Comparison of ENCODE assay signal across 1 cellular context in the genomic region with DNA sequence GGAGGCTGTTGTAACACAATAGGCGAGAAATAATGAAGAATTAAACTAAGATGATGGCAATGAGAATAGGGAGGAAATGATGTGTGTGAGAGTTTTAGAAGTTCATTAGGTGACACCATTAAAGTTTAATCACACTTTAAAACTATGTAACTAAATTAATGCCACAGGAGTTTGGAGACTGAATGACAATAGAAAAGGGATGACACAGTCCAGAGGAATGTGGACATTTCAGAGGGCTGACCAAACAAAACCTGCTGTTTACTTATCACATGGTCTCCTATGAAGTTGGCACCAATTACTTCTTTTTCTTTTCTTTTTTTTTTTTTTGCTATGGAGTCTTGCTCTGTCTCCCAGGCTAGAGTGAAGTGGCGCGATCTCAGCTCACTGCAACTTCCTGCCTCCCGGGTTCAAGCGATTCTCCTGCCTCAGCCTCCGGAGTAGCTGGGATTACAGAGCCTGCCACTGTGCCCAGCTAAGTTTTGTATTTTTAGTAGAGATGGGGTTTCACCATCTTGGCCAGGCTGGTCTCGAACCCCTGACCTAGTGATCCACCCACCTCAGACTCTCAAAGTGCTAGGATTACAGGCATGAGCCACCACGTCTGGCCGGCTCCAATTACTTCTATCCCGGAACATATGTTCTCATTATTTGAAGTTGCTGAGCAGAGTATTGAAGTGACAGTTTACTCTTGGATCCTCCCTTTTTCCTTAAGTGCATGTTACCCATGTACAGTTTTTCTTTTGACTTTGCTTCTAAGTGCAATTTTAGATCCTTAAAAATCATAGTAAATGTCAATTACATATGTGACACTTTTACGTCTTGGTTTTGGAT.
TF ChIP-seq lines count a peak whose summit lies in the region.

No MANE protein-coding gene starts in this region.

TF ChIP-seq in HepG2, 621 proteins besides CTCF, POLR2A, EP300 and RAD21 (continued from another document):
- TF ChIP-seq, protein P1, sequence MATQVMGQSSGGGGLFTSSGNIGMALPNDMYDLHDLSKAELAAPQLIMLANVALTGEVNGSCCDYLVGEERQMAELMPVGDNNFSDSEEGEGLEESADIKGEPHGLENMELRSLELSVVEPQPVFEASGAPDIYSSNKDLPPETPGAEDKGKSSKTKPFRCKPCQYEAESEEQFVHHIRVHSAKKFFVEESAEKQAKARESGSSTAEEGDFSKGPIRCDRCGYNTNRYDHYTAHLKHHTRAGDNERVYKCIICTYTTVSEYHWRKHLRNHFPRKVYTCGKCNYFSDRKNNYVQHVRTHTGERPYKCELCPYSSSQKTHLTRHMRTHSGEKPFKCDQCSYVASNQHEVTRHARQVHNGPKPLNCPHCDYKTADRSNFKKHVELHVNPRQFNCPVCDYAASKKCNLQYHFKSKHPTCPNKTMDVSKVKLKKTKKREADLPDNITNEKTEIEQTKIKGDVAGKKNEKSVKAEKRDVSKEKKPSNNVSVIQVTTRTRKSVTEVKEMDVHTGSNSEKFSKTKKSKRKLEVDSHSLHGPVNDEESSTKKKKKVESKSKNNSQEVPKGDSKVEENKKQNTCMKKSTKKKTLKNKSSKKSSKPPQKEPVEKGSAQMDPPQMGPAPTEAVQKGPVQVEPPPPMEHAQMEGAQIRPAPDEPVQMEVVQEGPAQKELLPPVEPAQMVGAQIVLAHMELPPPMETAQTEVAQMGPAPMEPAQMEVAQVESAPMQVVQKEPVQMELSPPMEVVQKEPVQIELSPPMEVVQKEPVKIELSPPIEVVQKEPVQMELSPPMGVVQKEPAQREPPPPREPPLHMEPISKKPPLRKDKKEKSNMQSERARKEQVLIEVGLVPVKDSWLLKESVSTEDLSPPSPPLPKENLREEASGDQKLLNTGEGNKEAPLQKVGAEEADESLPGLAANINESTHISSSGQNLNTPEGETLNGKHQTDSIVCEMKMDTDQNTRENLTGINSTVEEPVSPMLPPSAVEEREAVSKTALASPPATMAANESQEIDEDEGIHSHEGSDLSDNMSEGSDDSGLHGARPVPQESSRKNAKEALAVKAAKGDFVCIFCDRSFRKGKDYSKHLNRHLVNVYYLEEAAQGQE (IDR thresholded peaks at IDR 0.05; ENCODE audit: borderline replicate concordance in 1 of 2, low read depth in 1 of 2, low read length in 2 of 2): no peak
- TF ChIP-seq TBX2 (CRISPR knock-in tag; IDR thresholded peaks at IDR 0.05; ENCODE audit: borderline replicate concordance): peak; percentile 69; the same call in 1 of the 2 replicates
- no peak for TF ChIP-seq ZNF841 (CRISPR knock-in tag; IDR thresholded peaks at IDR 0.05; ENCODE audit: borderline replicate concordance)
- peak; percentile 86 for TF ChIP-seq SAP130 (CRISPR knock-in tag; IDR thresholded peaks at IDR 0.05; ENCODE audit: low read depth)
- TF ChIP-seq, protein P2, sequence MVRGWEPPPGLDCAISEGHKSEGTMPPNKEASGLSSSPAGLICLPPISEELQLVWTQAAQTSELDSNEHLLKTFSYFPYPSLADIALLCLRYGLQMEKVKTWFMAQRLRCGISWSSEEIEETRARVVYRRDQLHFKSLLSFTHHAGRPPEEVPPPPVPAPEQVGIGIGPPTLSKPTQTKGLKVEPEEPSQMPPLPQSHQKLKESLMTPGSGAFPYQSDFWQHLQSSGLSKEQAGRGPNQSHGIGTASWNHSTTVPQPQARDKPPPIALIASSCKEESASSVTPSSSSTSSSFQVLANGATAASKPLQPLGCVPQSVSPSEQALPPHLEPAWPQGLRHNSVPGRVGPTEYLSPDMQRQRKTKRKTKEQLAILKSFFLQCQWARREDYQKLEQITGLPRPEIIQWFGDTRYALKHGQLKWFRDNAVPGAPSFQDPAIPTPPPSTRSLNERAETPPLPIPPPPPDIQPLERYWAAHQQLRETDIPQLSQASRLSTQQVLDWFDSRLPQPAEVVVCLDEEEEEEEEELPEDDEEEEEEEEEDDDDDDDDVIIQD (CRISPR knock-in tag; IDR thresholded peaks at IDR 0.05; ENCODE audit: low read depth): peak; percentile 80; the same call in 1 of the 2 replicates
- TF ChIP-seq RCOR2 (CRISPR knock-in tag; IDR thresholded peaks at IDR 0.05): peak; percentile 89
- TF ChIP-seq RBAK (CRISPR knock-in tag; IDR thresholded peaks at IDR 0.05): no peak
- TF ChIP-seq, protein P3, sequence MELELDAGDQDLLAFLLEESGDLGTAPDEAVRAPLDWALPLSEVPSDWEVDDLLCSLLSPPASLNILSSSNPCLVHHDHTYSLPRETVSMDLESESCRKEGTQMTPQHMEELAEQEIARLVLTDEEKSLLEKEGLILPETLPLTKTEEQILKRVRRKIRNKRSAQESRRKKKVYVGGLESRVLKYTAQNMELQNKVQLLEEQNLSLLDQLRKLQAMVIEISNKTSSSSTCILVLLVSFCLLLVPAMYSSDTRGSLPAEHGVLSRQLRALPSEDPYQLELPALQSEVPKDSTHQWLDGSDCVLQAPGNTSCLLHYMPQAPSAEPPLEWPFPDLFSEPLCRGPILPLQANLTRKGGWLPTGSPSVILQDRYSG (CRISPR knock-in tag; IDR thresholded peaks at IDR 0.05): no peak
- peak; percentile 40; the same call in 1 of the 2 replicates for TF ChIP-seq TBX3 (IDR thresholded peaks at IDR 0.05; ENCODE audit: borderline replicate concordance)
- TF ChIP-seq ZNF317 (CRISPR knock-in tag; IDR thresholded peaks at IDR 0.05): no peak
- TF ChIP-seq ISL2 (CRISPR knock-in tag; IDR thresholded peaks at IDR 0.05): peak; percentile 76
- 0 out of 4 replicates have a peak, but pooled peaks of 1 of the 2 experiments have one; percentile 19 for TF ChIP-seq MAFK (conservative IDR thresholded peaks at IDR 0.05 in 1 of 2, IDR thresholded peaks at IDR 0.05 in 1 of 2; ENCODE audit: low read length in 2 of 2)
- TF ChIP-seq BCL6 (CRISPR knock-in tag; IDR thresholded peaks at IDR 0.05): peak; percentile 43; the same call in 1 of the 2 replicates
- TF ChIP-seq, protein P4, sequence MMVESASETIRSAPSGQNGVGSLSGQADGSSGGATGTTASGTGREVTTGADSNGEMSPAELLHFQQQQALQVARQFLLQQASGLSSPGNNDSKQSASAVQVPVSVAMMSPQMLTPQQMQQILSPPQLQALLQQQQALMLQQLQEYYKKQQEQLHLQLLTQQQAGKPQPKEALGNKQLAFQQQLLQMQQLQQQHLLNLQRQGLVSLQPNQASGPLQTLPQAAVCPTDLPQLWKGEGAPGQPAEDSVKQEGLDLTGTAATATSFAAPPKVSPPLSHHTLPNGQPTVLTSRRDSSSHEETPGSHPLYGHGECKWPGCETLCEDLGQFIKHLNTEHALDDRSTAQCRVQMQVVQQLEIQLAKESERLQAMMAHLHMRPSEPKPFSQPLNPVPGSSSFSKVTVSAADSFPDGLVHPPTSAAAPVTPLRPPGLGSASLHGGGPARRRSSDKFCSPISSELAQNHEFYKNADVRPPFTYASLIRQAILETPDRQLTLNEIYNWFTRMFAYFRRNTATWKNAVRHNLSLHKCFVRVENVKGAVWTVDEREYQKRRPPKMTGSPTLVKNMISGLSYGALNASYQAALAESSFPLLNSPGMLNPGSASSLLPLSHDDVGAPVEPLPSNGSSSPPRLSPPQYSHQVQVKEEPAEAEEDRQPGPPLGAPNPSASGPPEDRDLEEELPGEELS (CRISPR knock-in tag; IDR thresholded peaks at IDR 0.05): peak; percentile 89
- TF ChIP-seq PPARG (CRISPR knock-in tag; conservative IDR thresholded peaks at IDR 0.05): peak; percentile 55; the same call in 1 of the 2 replicates
- TF ChIP-seq ZNF468 (CRISPR knock-in tag; IDR thresholded peaks at IDR 0.05): no peak
- TF ChIP-seq FOXM1 (CRISPR knock-in tag; IDR thresholded peaks at IDR 0.05): no peak
- TF ChIP-seq MIER2 (CRISPR knock-in tag; IDR thresholded peaks at IDR 0.05): 0 out of 2 replicates have a peak, but pooled peaks have one; percentile 31
- peak; percentile 31; the same call in 1 of the 2 replicates for TF ChIP-seq EHMT2 (IDR thresholded peaks at IDR 0.05; ENCODE audit: borderline replicate concordance, low read depth, low read length)
- TF ChIP-seq, protein P5, sequence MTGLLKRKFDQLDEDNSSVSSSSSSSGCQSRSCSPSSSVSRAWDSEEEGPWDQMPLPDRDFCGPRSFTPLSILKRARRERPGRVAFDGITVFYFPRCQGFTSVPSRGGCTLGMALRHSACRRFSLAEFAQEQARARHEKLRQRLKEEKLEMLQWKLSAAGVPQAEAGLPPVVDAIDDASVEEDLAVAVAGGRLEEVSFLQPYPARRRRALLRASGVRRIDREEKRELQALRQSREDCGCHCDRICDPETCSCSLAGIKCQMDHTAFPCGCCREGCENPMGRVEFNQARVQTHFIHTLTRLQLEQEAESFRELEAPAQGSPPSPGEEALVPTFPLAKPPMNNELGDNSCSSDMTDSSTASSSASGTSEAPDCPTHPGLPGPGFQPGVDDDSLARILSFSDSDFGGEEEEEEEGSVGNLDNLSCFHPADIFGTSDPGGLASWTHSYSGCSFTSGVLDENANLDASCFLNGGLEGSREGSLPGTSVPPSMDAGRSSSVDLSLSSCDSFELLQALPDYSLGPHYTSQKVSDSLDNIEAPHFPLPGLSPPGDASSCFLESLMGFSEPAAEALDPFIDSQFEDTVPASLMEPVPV (CRISPR knock-in tag; IDR thresholded peaks at IDR 0.05): 0 out of 2 replicates have a peak, but pooled peaks have one; percentile 44
- TF ChIP-seq, protein P6, sequence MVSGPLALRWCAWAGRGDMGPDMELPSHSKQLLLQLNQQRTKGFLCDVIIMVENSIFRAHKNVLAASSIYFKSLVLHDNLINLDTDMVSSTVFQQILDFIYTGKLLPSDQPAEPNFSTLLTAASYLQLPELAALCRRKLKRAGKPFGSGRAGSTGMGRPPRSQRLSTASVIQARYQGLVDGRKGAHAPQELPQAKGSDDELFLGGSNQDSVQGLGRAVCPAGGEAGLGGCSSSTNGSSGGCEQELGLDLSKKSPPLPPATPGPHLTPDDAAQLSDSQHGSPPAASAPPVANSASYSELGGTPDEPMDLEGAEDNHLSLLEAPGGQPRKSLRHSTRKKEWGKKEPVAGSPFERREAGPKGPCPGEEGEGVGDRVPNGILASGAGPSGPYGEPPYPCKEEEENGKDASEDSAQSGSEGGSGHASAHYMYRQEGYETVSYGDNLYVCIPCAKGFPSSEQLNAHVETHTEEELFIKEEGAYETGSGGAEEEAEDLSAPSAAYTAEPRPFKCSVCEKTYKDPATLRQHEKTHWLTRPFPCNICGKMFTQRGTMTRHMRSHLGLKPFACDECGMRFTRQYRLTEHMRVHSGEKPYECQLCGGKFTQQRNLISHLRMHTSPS (CRISPR knock-in tag; IDR thresholded peaks at IDR 0.05; ENCODE audit: low read depth): no peak
- TF ChIP-seq SIN3A (IDR thresholded peaks at IDR 0.05; ENCODE audit: borderline replicate concordance, low read depth, low read length): peak; percentile 61; the same call in 1 of the 2 replicates
